Comparison of ENCODE assay signal across 3 cellular contexts in genomic region chr15:55740479-55740878, GRCh38.
A peak's percentile ranks its signal among the peaks of the same experiment; 100 is the strongest.
TF ChIP-seq lines count a peak whose summit lies in the region.

No MANE protein-coding gene starts in this region.

TF ChIP-seq in SK-N-SH, 30 proteins besides CTCF, POLR2A, EP300 and RAD21 (continues in another document):
- TF ChIP-seq YY1 (IDR thresholded peaks at IDR 0.05; ENCODE audit: low read depth), result no peak
- no peak for TF ChIP-seq NRF1 (IDR thresholded peaks at IDR 0.05; ENCODE audit: low read depth, low read length)
- no peak for TF ChIP-seq EZH2phosphoT487 (IDR thresholded peaks at IDR 0.05; ENCODE audit: borderline replicate concordance, low read depth)
- TF ChIP-seq TEAD4 (IDR thresholded peaks at IDR 0.05; ENCODE audit: borderline replicate concordance, insufficient read depth), result no peak
- TF ChIP-seq MAX (IDR thresholded peaks at IDR 0.05; ENCODE audit: low read depth), result no peak
- no peak for TF ChIP-seq RFX5 (IDR thresholded peaks at IDR 0.05; ENCODE audit: low read length)
- TF ChIP-seq SIN3A (IDR thresholded peaks at IDR 0.05; ENCODE audit: borderline replicate concordance, low read depth, low read length), result no peak
- no peak for TF ChIP-seq PBX3 (IDR thresholded peaks at IDR 0.05)
- no peak for TF ChIP-seq NFIC (IDR thresholded peaks at IDR 0.05; ENCODE audit: borderline replicate concordance)
- no peak for TF ChIP-seq REST (IDR thresholded peaks at IDR 0.05; ENCODE audit: low read depth, low read length)
- TF ChIP-seq FOXM1 (IDR thresholded peaks at IDR 0.05; ENCODE audit: low read depth), result no peak
- TF ChIP-seq TCF12 (IDR thresholded peaks at IDR 0.05), result no peak
- no peak for TF ChIP-seq ELF1 (IDR thresholded peaks at IDR 0.05)
- no peak for TF ChIP-seq MXI1 (IDR thresholded peaks at IDR 0.05; ENCODE audit: low read depth, low read length)
- TF ChIP-seq USF1 (IDR thresholded peaks at IDR 0.05; ENCODE audit: borderline replicate concordance, low read depth), result no peak

TF ChIP-seq in SK-N-SH treated with all-trans-retinoic acid at 6 μM for 48 hours, 23 proteins besides CTCF, POLR2A, EP300 and RAD21:
- no peak for TF ChIP-seq PPARA (CRISPR knock-in tag; IDR thresholded peaks at IDR 0.05; ENCODE audit: borderline replicate concordance)
- TF ChIP-seq GLIS3 (CRISPR knock-in tag; IDR thresholded peaks at IDR 0.05), result no peak
- no peak for TF ChIP-seq ESRRG (CRISPR knock-in tag; IDR thresholded peaks at IDR 0.05)
- TF ChIP-seq ISL1 (CRISPR knock-in tag; IDR thresholded peaks at IDR 0.05), result no peak
- TF ChIP-seq ZNF565 (CRISPR knock-in tag; conservative IDR thresholded peaks at IDR 0.05; ENCODE audit: low read depth), result no peak
TF ChIP-seq in SK-N-SH treated with all-trans-retinoic acid at 6 μM for 48 hours: peak in this region for 0.

TF ChIP-seq in K562, 482 proteins besides CTCF, POLR2A, EP300 and RAD21:
- TF ChIP-seq ZFX (CRISPR knock-in tag; IDR thresholded peaks at IDR 0.05) (no peak), CBX8 (IDR thresholded peaks at IDR 0.05; ENCODE audit: borderline replicate concordance, extremely low read depth, low read depth, low read length, poor library complexity, severe bottlenecking) (peak; percentile 92), RNF2 (IDR thresholded peaks at IDR 0.05) (peak; percentile 36; the same call in 1 of the 2 replicates), ZFP36 (IDR thresholded peaks at IDR 0.05; ENCODE audit: low read depth, low read length, partially characterized antibody) (peak; percentile 30)
TF ChIP-seq in K562: peak in this region for 3.
